In genomic region chr14:38001501-38001900, GRCh38 we compare ENCODE assay signal across 31 cellular contexts.
"Had no signal": no experiment of that assay in that cellular context is flagged by ENCODE, and none has a peak within 500 bp of the region (broad histone marks: within the 10 kb centered on the region; RNA-seq: fewer than 3 reads in every experiment).

No MANE protein-coding gene starts in this region.

- H3K9me3 ChIP-seq: esophagus muscularis mucosa, gastrocnemius medialis, heart left ventricle had no signal

- H3K36me3 Mint-ChIP-seq: activated CD4-positive, alpha-beta memory T cell treated with anti-CD3 and anti-CD28 coated beads for 36 hours; activated naive CD4-positive, alpha-beta T cell treated with anti-CD3 and anti-CD28 coated beads, Interleukin-2, amount 10 ng/mL, durations not matched to agents 7 days and 5 days; activated naive CD8-positive, alpha-beta T cell had no signal

- H3K4me1 Mint-ChIP-seq: activated CD4-positive, alpha-beta T cell treated with anti-CD3 and anti-CD28 coated beads for 36 hours; activated CD4-positive, alpha-beta T cell treated with anti-CD3 and anti-CD28 coated beads, Interleukin-2, amount 10 ng/mL, durations not matched to agents 24 days and 14 days; activated naive CD4-positive, alpha-beta T cell treated with anti-CD3 and anti-CD28 coated beads, Interleukin-2, amount 10 ng/mL, durations not matched to agents 7 days and 5 days; T-helper 17 cell had no signal

- H3K36me3 ChIP-seq: brain microvascular endothelial cell, esophagus muscularis mucosa, gastrocnemius medialis, heart left ventricle had no signal

- H3K9me3 Mint-ChIP-seq: activated CD4-positive, alpha-beta memory T cell treated with anti-CD3 and anti-CD28 coated beads for 36 hours; activated CD4-positive, alpha-beta T cell treated with anti-CD3 and anti-CD28 coated beads, Interleukin-2, amount 10 ng/mL, durations not matched to agents 24 days and 14 days; activated naive CD4-positive, alpha-beta T cell treated with anti-CD3 and anti-CD28 coated beads, Interleukin-2, amount 10 ng/mL, durations not matched to agents 7 days and 5 days; activated T-cell treated with anti-CD3 and anti-CD28 coated beads, Interleukin-2, amount 50 U/mL, for 24 hours; activated T-cell treated with anti-CD3 and anti-CD28 coated beads, Interleukin-2, amount 50 U/mL, for 72 hours; central memory CD8-positive, alpha-beta T cell; dendritic cell treated with granulocyte-macrophage colony-stimulating factor and Interleukin-4, amounts not matched to agents 40 ng/mL and 50 ng/mL, for 4 days; effector memory CD8-positive, alpha-beta T cell; T-helper 2 cell treated with Interferon-gamma antibody and Interleukin-4, amounts not matched to agents 5 μg/mL and 100 μg/mL, for 36 hours had no signal

- H3K27me3 Mint-ChIP-seq: activated CD4-positive, alpha-beta memory T cell treated with anti-CD3 and anti-CD28 coated beads for 36 hours; activated CD4-positive, alpha-beta T cell treated with anti-CD3 and anti-CD28 coated beads for 36 hours; activated CD4-positive, alpha-beta T cell treated with anti-CD3 and anti-CD28 coated beads, Interleukin-2, amount 10 ng/mL, durations not matched to agents 24 days and 14 days; activated naive CD4-positive, alpha-beta T cell treated with anti-CD3 and anti-CD28 coated beads, Interleukin-2, amount 10 ng/mL, durations not matched to agents 7 days and 5 days; activated naive CD8-positive, alpha-beta T cell; activated T-cell treated with anti-CD3 and anti-CD28 coated beads, Interleukin-2, amount 50 U/mL, for 24 hours; central memory CD8-positive, alpha-beta T cell; dendritic cell treated with granulocyte-macrophage colony-stimulating factor and Interleukin-4, amounts not matched to agents 40 ng/mL and 50 ng/mL, for 4 days; T-helper 17 cell had no signal

- H3K27ac ChIP-seq: brain microvascular endothelial cell, coronary artery, dorsolateral prefrontal cortex, esophagus muscularis mucosa, foreskin keratinocyte, gastrocnemius medialis, heart left ventricle had no signal

- DNase-seq: activated CD4-positive, alpha-beta memory T cell treated with anti-CD3 and anti-CD28 coated beads for 36 hours; activated CD4-positive, alpha-beta T cell treated with anti-CD3 and anti-CD28 coated beads for 36 hours; activated CD4-positive, alpha-beta T cell treated with anti-CD3 and anti-CD28 coated beads, Interleukin-2, amount 10 ng/mL, durations not matched to agents 24 days and 14 days; activated CD4-positive, CD25-positive, alpha-beta regulatory T cell; activated CD4-positive, CD25-positive, alpha-beta regulatory T cell treated with anti-CD3 and anti-CD28 coated beads, Interleukin-2, amount 50 U/mL, for 72 hours; activated CD8-positive, alpha-beta memory T cell treated with anti-CD3 and anti-CD28 coated beads, Interleukin-2, amount 50 U/mL, for 48 hours; activated gamma-delta T cell; activated naive CD4-positive, alpha-beta T cell; activated naive CD4-positive, alpha-beta T cell treated with anti-CD3 and anti-CD28 coated beads, Interleukin-2, amount 10 ng/mL, durations not matched to agents 7 days and 5 days; activated T-cell treated with anti-CD3 and anti-CD28 coated beads for 4 hours; activated T-cell treated with anti-CD3 and anti-CD28 coated beads, Interleukin-2, amount 50 U/mL, for 24 hours; activated T-cell treated with anti-CD3 and anti-CD28 coated beads, Interleukin-2, amount 50 U/mL, for 72 hours; amniotic stem cell; anterior cingulate cortex; brain microvascular endothelial cell; dorsolateral prefrontal cortex; effector CD4-positive, alpha-beta T cell; effector memory CD8-positive, alpha-beta T cell; erythroblast; foreskin keratinocyte; gastrocnemius medialis; glutamatergic neuron; heart left ventricle; T-helper 17 cell; T1000 had no signal

- H3K4me1 ChIP-seq: esophagus muscularis mucosa, foreskin keratinocyte, gastrocnemius medialis, heart left ventricle had no signal

- H3K4me3 Mint-ChIP-seq: activated CD4-positive, alpha-beta memory T cell treated with anti-CD3 and anti-CD28 coated beads for 36 hours; activated CD4-positive, alpha-beta T cell treated with anti-CD3 and anti-CD28 coated beads for 36 hours; activated CD4-positive, alpha-beta T cell treated with anti-CD3 and anti-CD28 coated beads, Interleukin-2, amount 10 ng/mL, durations not matched to agents 24 days and 14 days; activated naive CD4-positive, alpha-beta T cell treated with anti-CD3 and anti-CD28 coated beads, Interleukin-2, amount 10 ng/mL, durations not matched to agents 7 days and 5 days; activated naive CD8-positive, alpha-beta T cell; activated T-cell treated with anti-CD3 and anti-CD28 coated beads, Interleukin-2, amount 50 U/mL, for 24 hours; activated T-cell treated with anti-CD3 and anti-CD28 coated beads, Interleukin-2, amount 50 U/mL, for 72 hours; central memory CD8-positive, alpha-beta T cell; dendritic cell treated with granulocyte-macrophage colony-stimulating factor and Interleukin-4, amounts not matched to agents 40 ng/mL and 50 ng/mL, for 4 days; effector memory CD8-positive, alpha-beta T cell; T-helper 17 cell; T-helper 2 cell treated with Interferon-gamma antibody and Interleukin-4, amounts not matched to agents 5 μg/mL and 100 μg/mL, for 36 hours had no signal

- H3K27ac Mint-ChIP-seq: activated CD4-positive, alpha-beta memory T cell treated with anti-CD3 and anti-CD28 coated beads for 36 hours; activated CD4-positive, alpha-beta T cell treated with anti-CD3 and anti-CD28 coated beads for 36 hours; activated CD4-positive, alpha-beta T cell treated with anti-CD3 and anti-CD28 coated beads, Interleukin-2, amount 10 ng/mL, durations not matched to agents 24 days and 14 days; activated naive CD4-positive, alpha-beta T cell treated with anti-CD3 and anti-CD28 coated beads, Interleukin-2, amount 10 ng/mL, durations not matched to agents 7 days and 5 days; activated naive CD8-positive, alpha-beta T cell; activated T-cell treated with anti-CD3 and anti-CD28 coated beads, Interleukin-2, amount 50 U/mL, for 24 hours; activated T-cell treated with anti-CD3 and anti-CD28 coated beads, Interleukin-2, amount 50 U/mL, for 72 hours; dendritic cell treated with granulocyte-macrophage colony-stimulating factor and Interleukin-4, amounts not matched to agents 40 ng/mL and 50 ng/mL, for 4 days; effector memory CD8-positive, alpha-beta T cell; T-helper 17 cell; T-helper 2 cell treated with Interferon-gamma antibody and Interleukin-4, amounts not matched to agents 5 μg/mL and 100 μg/mL, for 36 hours had no signal

- H3K27me3 ChIP-seq: brain microvascular endothelial cell, dorsolateral prefrontal cortex, esophagus muscularis mucosa, foreskin keratinocyte, gastrocnemius medialis, heart left ventricle had no signal

- ATAC-seq: activated CD4-positive, alpha-beta T cell treated with anti-CD3 and anti-CD28 coated beads for 36 hours; activated T-cell treated with anti-CD3 and anti-CD28 coated beads, Interleukin-2, amount 50 U/mL, for 72 hours; effector memory CD8-positive, alpha-beta T cell; foreskin keratinocyte; gastrocnemius medialis; heart left ventricle; T-helper 17 cell had no signal

- H3K4me3 ChIP-seq: coronary artery, dorsolateral prefrontal cortex, esophagus muscularis mucosa, gastrocnemius medialis, heart left ventricle had no signal
